Comparison of ENCODE assay signal across 1 cellular context in the genomic region with DNA sequence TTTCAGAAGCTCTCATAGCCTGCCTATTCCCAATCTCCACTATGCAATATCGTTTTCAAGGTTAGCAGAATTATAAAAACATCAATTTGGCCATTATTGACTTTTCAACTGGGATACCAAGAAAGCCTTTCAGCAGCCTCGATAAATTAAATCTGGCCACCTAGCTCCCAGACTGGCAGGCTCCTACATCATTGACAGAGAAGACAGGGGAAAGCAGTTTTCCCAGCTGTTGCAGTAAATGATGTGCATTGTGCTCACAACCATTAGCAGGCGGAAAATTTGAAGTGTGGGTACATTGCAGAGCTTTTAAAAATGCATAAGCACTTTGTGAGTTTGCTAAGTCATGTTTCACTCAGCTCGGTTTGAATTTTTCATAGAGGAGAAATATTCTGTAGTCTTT.
TF ChIP-seq lines count a peak whose summit lies in the region.

No MANE protein-coding gene starts in this region.

TF ChIP-seq in SK-N-SH treated with all-trans-retinoic acid at 6 μM for 48 hours, 23 proteins besides CTCF, POLR2A, EP300 and RAD21 (continued from another document):
- TF ChIP-seq, protein P1, sequence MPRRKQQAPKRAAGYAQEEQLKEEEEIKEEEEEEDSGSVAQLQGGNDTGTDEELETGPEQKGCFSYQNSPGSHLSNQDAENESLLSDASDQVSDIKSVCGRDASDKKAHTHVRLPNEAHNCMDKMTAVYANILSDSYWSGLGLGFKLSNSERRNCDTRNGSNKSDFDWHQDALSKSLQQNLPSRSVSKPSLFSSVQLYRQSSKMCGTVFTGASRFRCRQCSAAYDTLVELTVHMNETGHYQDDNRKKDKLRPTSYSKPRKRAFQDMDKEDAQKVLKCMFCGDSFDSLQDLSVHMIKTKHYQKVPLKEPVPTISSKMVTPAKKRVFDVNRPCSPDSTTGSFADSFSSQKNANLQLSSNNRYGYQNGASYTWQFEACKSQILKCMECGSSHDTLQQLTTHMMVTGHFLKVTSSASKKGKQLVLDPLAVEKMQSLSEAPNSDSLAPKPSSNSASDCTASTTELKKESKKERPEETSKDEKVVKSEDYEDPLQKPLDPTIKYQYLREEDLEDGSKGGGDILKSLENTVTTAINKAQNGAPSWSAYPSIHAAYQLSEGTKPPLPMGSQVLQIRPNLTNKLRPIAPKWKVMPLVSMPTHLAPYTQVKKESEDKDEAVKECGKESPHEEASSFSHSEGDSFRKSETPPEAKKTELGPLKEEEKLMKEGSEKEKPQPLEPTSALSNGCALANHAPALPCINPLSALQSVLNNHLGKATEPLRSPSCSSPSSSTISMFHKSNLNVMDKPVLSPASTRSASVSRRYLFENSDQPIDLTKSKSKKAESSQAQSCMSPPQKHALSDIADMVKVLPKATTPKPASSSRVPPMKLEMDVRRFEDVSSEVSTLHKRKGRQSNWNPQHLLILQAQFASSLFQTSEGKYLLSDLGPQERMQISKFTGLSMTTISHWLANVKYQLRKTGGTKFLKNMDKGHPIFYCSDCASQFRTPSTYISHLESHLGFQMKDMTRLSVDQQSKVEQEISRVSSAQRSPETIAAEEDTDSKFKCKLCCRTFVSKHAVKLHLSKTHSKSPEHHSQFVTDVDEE (CRISPR knock-in tag; IDR thresholded peaks at IDR 0.05): no peak
- TF ChIP-seq, protein P2, sequence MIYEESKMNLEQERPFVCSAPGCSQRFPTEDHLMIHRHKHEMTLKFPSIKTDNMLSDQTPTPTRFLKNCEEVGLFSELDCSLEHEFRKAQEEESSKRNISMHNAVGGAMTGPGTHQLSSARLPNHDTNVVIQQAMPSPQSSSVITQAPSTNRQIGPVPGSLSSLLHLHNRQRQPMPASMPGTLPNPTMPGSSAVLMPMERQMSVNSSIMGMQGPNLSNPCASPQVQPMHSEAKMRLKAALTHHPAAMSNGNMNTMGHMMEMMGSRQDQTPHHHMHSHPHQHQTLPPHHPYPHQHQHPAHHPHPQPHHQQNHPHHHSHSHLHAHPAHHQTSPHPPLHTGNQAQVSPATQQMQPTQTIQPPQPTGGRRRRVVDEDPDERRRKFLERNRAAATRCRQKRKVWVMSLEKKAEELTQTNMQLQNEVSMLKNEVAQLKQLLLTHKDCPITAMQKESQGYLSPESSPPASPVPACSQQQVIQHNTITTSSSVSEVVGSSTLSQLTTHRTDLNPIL (CRISPR knock-in tag; IDR thresholded peaks at IDR 0.05; ENCODE audit: low read depth): no peak
- TF ChIP-seq TCF4 (CRISPR knock-in tag; IDR thresholded peaks at IDR 0.05; ENCODE audit: borderline replicate concordance): no peak
